Comparison of ENCODE assay signal across 13 cellular contexts in the genomic region with DNA sequence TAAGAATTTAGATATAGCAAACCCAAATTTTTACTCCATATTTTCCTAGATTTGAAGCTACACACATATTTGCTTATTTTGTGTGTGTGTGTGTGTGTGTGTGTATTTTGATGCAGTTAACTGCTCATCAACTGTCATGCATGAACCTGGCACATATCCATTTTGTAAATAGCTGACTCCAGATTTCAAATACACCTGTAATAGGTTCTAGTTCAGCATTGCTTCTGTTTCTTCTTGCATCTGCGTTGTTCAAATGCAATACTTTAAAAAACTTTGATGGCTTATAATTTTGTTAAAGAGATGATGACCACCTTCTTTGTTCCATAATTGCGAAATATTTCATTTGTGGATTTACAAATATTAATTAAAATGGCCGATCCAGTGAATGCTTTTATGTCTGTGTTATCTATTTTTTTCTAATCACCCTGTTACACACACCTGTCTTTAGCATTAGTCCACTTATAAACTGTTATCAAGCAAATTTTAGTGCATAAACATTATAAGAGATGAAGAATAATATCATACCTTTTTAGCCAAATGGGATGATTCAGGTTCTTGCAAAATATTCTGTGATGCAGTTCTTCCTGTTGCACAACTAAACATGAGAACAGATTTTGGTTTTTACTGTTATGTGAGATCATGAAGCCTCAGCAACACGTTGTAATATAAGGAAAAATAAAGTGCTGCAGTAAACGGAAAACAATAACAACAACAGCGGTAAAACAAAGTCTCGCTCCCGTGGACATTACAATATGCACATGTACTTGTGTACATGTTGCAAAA. TPM values are rescaled to one million over a fixed set of nuclear protein-coding genes. Genes with fewer than 3 reads are reported as not detected.
A peak's percentile ranks its signal among the peaks of the same experiment; 100 is the strongest.
DNase-seq lines count a peak whose midpoint lies in the region; ATAC-seq lines count a peak whose summit lies in the region.
"Had no signal": no experiment of that assay in that cellular context is flagged by ENCODE, and none has a peak within 500 bp of the region (broad histone marks: within the 10 kb centered on the region; RNA-seq: fewer than 3 reads in every experiment).

No MANE protein-coding gene starts in this region.

- peaks cover 2% of the 10 kb centered on the region for H3K9me3 Mint-ChIP-seq in activated CD4-positive, alpha-beta memory T cell treated with anti-CD3 and anti-CD28 coated beads, Interleukin-2, amount 10 ng/mL, durations not matched to agents 7 days and 5 days

- CTCF ChIA-PET in activated CD4-positive, alpha-beta memory T cell treated with anti-CD3 and anti-CD28 coated beads, Interleukin-2, amount 10 ng/mL, durations not matched to agents 7 days and 5 days (lab: Charles Lee), result interaction anchor here (1.1 to 6.4 kb wide), 7 partner anchors 14 to 410 kb away, joined by 3 to 117 read pairs (median 12); a partner anchor contains a TSS

- DNase-seq in AML-193 (lab: John Stamatoyannopoulos, UW) (peak; percentile 49 to 66), Kasumi-1 (lab: John Stamatoyannopoulos, UW) (peak; percentile 24 to 42), iris pigment epithelial cell (ENCODE audit: low read depth) (peak; percentile 88), NCI-H1417 treated with DMSO at 0.1 percent for 48 hours (lab: John Stamatoyannopoulos, UW) (no peak), NCI-H1930 (lab: John Stamatoyannopoulos, UW) (no peak), left colon (no peak)
- DNase-seq in activated CD4-positive, alpha-beta memory T cell treated with anti-CD3 and anti-CD28 coated beads, Interleukin-2, amount 10 ng/mL, durations not matched to agents 7 days and 5 days, result no peak
- no peak for DNase-seq in activated effector memory CD4-positive, alpha-beta T cell treated with Interleukin-2 at 50 U/mL for 16 hours
- DNase-seq: adrenal gland, C1 segment of cervical spinal cord, SHP77 had no signal

- H3K27ac Mint-ChIP-seq in activated CD4-positive, alpha-beta memory T cell treated with anti-CD3 and anti-CD28 coated beads, Interleukin-2, amount 10 ng/mL, durations not matched to agents 7 days and 5 days, result peak overlapping the region; percentile 33

- peaks cover 54% of the 10 kb centered on the region for H3K4me1 Mint-ChIP-seq in activated CD4-positive, alpha-beta memory T cell treated with anti-CD3 and anti-CD28 coated beads, Interleukin-2, amount 10 ng/mL, durations not matched to agents 7 days and 5 days

- peaks cover 3% of the 10 kb centered on the region for H3K36me3 Mint-ChIP-seq in activated CD4-positive, alpha-beta memory T cell treated with anti-CD3 and anti-CD28 coated beads, Interleukin-2, amount 10 ng/mL, durations not matched to agents 7 days and 5 days (ENCODE audit: low read depth)

- intact Hi-C loops in left colon (cut with DNase I, micrococcal nuclease), result loop anchor here (5.0 to 10.0 kb wide), 2 partner anchors 135 to 138 kb away; no protein-coding TSS in a partner anchor

- H3K4me3 Mint-ChIP-seq in activated CD4-positive, alpha-beta memory T cell treated with anti-CD3 and anti-CD28 coated beads, Interleukin-2, amount 10 ng/mL, durations not matched to agents 7 days and 5 days, result no peak overlapping the region

- H3K27me3 Mint-ChIP-seq in activated CD4-positive, alpha-beta memory T cell treated with anti-CD3 and anti-CD28 coated beads, Interleukin-2, amount 10 ng/mL, durations not matched to agents 7 days and 5 days, result peaks cover 17% of the 10 kb centered on the region

- POLR2A ChIA-PET in activated CD4-positive, alpha-beta memory T cell treated with anti-CD3 and anti-CD28 coated beads, Interleukin-2, amount 10 ng/mL, durations not matched to agents 7 days and 5 days (lab: Charles Lee), result interaction anchor here (2.6 to 7.2 kb wide), 2 partner anchors 13 to 56 kb away, joined by 9 to 162 read pairs; a partner anchor contains a TSS

- ATAC-seq in left colon, result no peak

RNA-seq across cellular contexts. Expression of a gene that starts 12.7 kb away (rescaled TPM):
- total RNA-seq in activated CD4-positive, alpha-beta memory T cell treated with anti-CD3 and anti-CD28 coated beads, Interleukin-2, amount 10 ng/mL, durations not matched to agents 7 days and 5 days, result 100 to 1,000 TPM; 504 to 539 TPM
- total RNA-seq in left colon, result 100 to 1,000 TPM; 115 to 178 TPM

RNA-seq across cellular contexts. Expression of a gene that starts 39.4 kb away (rescaled TPM):
- total RNA-seq in activated CD4-positive, alpha-beta memory T cell treated with anti-CD3 and anti-CD28 coated beads, Interleukin-2, amount 10 ng/mL, durations not matched to agents 7 days and 5 days, result not detected
- total RNA-seq in left colon, result not detected
- total RNA-seq: adrenal gland, esophagus muscularis mucosa, progenitor cell of endocrine pancreas had no signal

RNA-seq across cellular contexts. Expression of a gene that starts 55.8 kb away (rescaled TPM):
- 100 to 1,000 TPM; 631 to 641 TPM for total RNA-seq in activated CD4-positive, alpha-beta memory T cell treated with anti-CD3 and anti-CD28 coated beads, Interleukin-2, amount 10 ng/mL, durations not matched to agents 7 days and 5 days
- total RNA-seq in left colon, result 1,000 to 10,000 TPM; 1,029 to 1,322 TPM

Comparison
In these comparisons a context has a peak if more than half of its experiments do, and no peak if none do; other contexts are left out.
1. DNase-seq: peak in AML-193 (2 of 2), Kasumi-1 (2 of 2) and iris pigment epithelial cell (single experiment); none in activated CD4-positive, alpha-beta memory T cell treated with anti-CD3 and anti-CD28 coated beads, Interleukin-2, amount 10 ng/mL, durations not matched to agents 7 days and 5 days (single experiment), NCI-H1417 treated with DMSO at 0.1 percent for 48 hours (single experiment), NCI-H1930 (0 of 2), activated effector memory CD4-positive, alpha-beta T cell treated with Interleukin-2 at 50 U/mL for 16 hours (single experiment) and left colon (0 of 2).